In genomic region chr10:84308481-84309304, GRCh38 we compare ENCODE assay signal across 8 cellular contexts. TPM values are rescaled to one million over a fixed set of nuclear protein-coding genes. Genes with fewer than 3 reads are reported as not detected.
A peak's percentile ranks its signal among the peaks of the same experiment; 100 is the strongest.
DNase-seq lines count a peak whose midpoint lies in the region; ATAC-seq and TF ChIP-seq lines count a peak whose summit lies in the region.

No MANE protein-coding gene starts in this region.

- H3K4me3 ChIP-seq in upper lobe of right lung = no peak overlapping the region

- H3K9me3 ChIP-seq in upper lobe of right lung = no peaks in the 10 kb centered on the region

- no peaks in the 10 kb centered on the region for H3K36me3 ChIP-seq in upper lobe of right lung

- no peak for TF ChIP-seq CTCF in upper lobe of right lung (IDR thresholded peaks at IDR 0.05)

- H3K27ac ChIP-seq in upper lobe of right lung = peak overlapping the region; percentile 45

- H3K4me1 ChIP-seq in upper lobe of right lung = peaks cover 16% of the 10 kb centered on the region

- ATAC-seq in GM19395 (IDR thresholded peaks at IDR 0.05; ENCODE audit: unreplicated experiment) = peak; percentile 75
- ATAC-seq in upper lobe of right lung = peak; percentile 62

- H3K27me3 ChIP-seq in upper lobe of right lung = no peaks in the 10 kb centered on the region

- in situ Hi-C loops in ACHN (cut with HindIII; ENCODE audit: low pct_ligation_motif_present, low pct_unique_long_range_greater_than_20kb, low sequenced_read_pairs) = no loop called here

- intact Hi-C loops in upper lobe of right lung (cut with DNase I) = no loop called here

- DNase-seq in ACHN (peak; percentile 83), NCI-H146 treated with DMSO at 0.1 percent for 48 hours (lab: John Stamatoyannopoulos, UW; ENCODE audit: unreplicated experiment) (peak; percentile 24), iris pigment epithelial cell (ENCODE audit: low read depth) (peak; percentile 89), upper lobe of right lung (no peak), T-helper 9 cell (no peak), activated gamma-delta T cell (lab: John Stamatoyannopoulos, UW) (no peak)
- DNase-seq in activated T-cell treated with anti-CD3 and anti-CD28 coated beads, Interleukin-2, amount 50 U/mL, for 48 hours = peak; percentile 61 to 71

RNA-seq across cellular contexts. Expression of gene CCSER2, which starts 19.7 kb away (rescaled TPM):
- 74.4 TPM for total RNA-seq in upper lobe of right lung

Comparison
In these comparisons a context has a peak if more than half of its experiments do, and no peak if none do; other contexts are left out.
1. DNase-seq: peak in ACHN (single experiment), NCI-H146 treated with DMSO at 0.1 percent for 48 hours (single experiment), activated T-cell treated with anti-CD3 and anti-CD28 coated beads, Interleukin-2, amount 50 U/mL, for 48 hours (2 of 2) and iris pigment epithelial cell (single experiment); none in upper lobe of right lung (single experiment), T-helper 9 cell (single experiment) and activated gamma-delta T cell (single experiment).